ENCODE assay signal across 23 cellular contexts in genomic region chr11:121863126-121863525, GRCh38.
DNase-seq lines count a peak whose midpoint lies in the region; ATAC-seq and TF ChIP-seq lines count a peak whose summit lies in the region.
"Had no signal": no experiment of that assay in that cellular context is flagged by ENCODE, and none has a peak within 500 bp of the region (broad histone marks: within the 10 kb centered on the region; RNA-seq: fewer than 3 reads in every experiment).

No MANE protein-coding gene starts in this region.

- POLR2A ChIA-PET in HEK293T (lab: Yijun Ruan, JAX), result no interaction called here

- no peak overlapping the region for H3K27ac ChIP-seq in osteoblast (ENCODE audit: low read depth, low read length)
- H3K27ac ChIP-seq in upper lobe of right lung, result no peak overlapping the region
- H3K27ac ChIP-seq in dorsolateral prefrontal cortex, result no peak overlapping the region
- H3K27ac ChIP-seq: 22Rv1; A549; BLaER1 treated with 17β-estradiol and CSF1 and Interleukin-3, amounts not matched to agents 10 nM and 100 nM; C4-2B had no signal

- CTCF ChIA-PET in HEK293T (lab: Yijun Ruan, JAX), result no interaction called here

- H3K27me3 ChIP-seq in osteoblast (ENCODE audit: insufficient read depth, low read length), result no peaks in the 10 kb centered on the region
- H3K27me3 ChIP-seq in upper lobe of right lung, result no peaks in the 10 kb centered on the region
- no peaks in the 10 kb centered on the region for H3K27me3 ChIP-seq in dorsolateral prefrontal cortex
- H3K27me3 ChIP-seq: BLaER1 treated with 17β-estradiol and CSF1 and Interleukin-3, amounts not matched to agents 10 nM and 100 nM had no signal

- no peak for ATAC-seq in upper lobe of right lung
- ATAC-seq: A549; CD8-positive, alpha-beta T cell; GM12878 had no signal

- H3K4me1 ChIP-seq in osteoblast (ENCODE audit: insufficient read depth, low read length) (no peaks in the 10 kb centered on the region), upper lobe of right lung (no peaks in the 10 kb centered on the region)
- H3K4me1 ChIP-seq: A549; BLaER1 treated with 17β-estradiol and CSF1 and Interleukin-3, amounts not matched to agents 10 nM and 100 nM; Caco-2 had no signal

- peak; percentile 58 for DNase-seq in M059J (ENCODE audit: low read depth)
- DNase-seq in RPMI7951 (ENCODE audit: low read depth), result peak; percentile 45
- peak; percentile 35 for DNase-seq in fibroblast of peridontal ligament (ENCODE audit: extremely low read depth)
- no peak for DNase-seq in osteoblast (ENCODE audit: insufficient read length, low spot score, missing footprints)
- no peak for DNase-seq in NCI-H2196 (lab: John Stamatoyannopoulos, UW; ENCODE audit: unreplicated experiment)
- no peak for DNase-seq in upper lobe of right lung
- no peak for DNase-seq in HEK293T (ENCODE audit: extremely low spot score)
- no peak for DNase-seq in dorsolateral prefrontal cortex
- DNase-seq: AML-193; Caco-2; Calu3; CD4-positive, alpha-beta T cell; CD8-positive, alpha-beta T cell; DMS53; DMS79; DND-41; EL; GDM1 had no signal

- no peaks in the 10 kb centered on the region for H3K79me2 ChIP-seq in osteoblast (ENCODE audit: insufficient read depth, low read length)

- H3K36me3 ChIP-seq in osteoblast (ENCODE audit: insufficient read depth, low read length) (no peaks in the 10 kb centered on the region), upper lobe of right lung (no peaks in the 10 kb centered on the region)
- H3K36me3 ChIP-seq: BLaER1 treated with 17β-estradiol and CSF1 and Interleukin-3, amounts not matched to agents 10 nM and 100 nM had no signal

- peak overlapping the region; percentile 63 for H2AFZ ChIP-seq in osteoblast (ENCODE audit: low read length)

- H3K4me3 ChIP-seq in osteoblast (ENCODE audit: insufficient read depth, low read length), result no peak overlapping the region
- H3K4me3 ChIP-seq in upper lobe of right lung, result no peak overlapping the region
- no peak overlapping the region for H3K4me3 ChIP-seq in dorsolateral prefrontal cortex
- H3K4me3 ChIP-seq: A549; BLaER1 treated with 17β-estradiol and CSF1 and Interleukin-3, amounts not matched to agents 10 nM and 100 nM; GM12878 had no signal

- H3K9me3 ChIP-seq in osteoblast (ENCODE audit: low read depth, low read length) (no peaks in the 10 kb centered on the region), upper lobe of right lung (no peaks in the 10 kb centered on the region)
- H3K9me3 ChIP-seq: A549, Caco-2 had no signal

- no peaks in the 10 kb centered on the region for H4K20me1 ChIP-seq in osteoblast (ENCODE audit: insufficient read depth, low read length)
- H4K20me1 ChIP-seq: BLaER1 treated with 17β-estradiol and CSF1 and Interleukin-3, amounts not matched to agents 10 nM and 100 nM had no signal

- intact Hi-C loops in upper lobe of right lung (cut with DNase I), result no loop called here
- intact Hi-C loops in dorsolateral prefrontal cortex (cut with DNase I), result no loop called here

- TF ChIP-seq CTCF in osteoblast (IDR thresholded peaks at IDR 0.05; ENCODE audit: extremely low read depth, low read depth, low read length) (no peak), upper lobe of right lung (IDR thresholded peaks at IDR 0.05) (no peak), dorsolateral prefrontal cortex (IDR thresholded peaks at IDR 0.05 in 54 of 56, conservative IDR thresholded peaks at IDR 0.05 in 2 of 56; ENCODE audit: low read depth in 1 of 56, partially characterized antibody in 56 of 56) (no peak)

- no peak overlapping the region for H3K4me2 ChIP-seq in osteoblast (ENCODE audit: insufficient read depth, low read length)
- H3K4me2 ChIP-seq: A549; BLaER1 treated with 17β-estradiol and CSF1 and Interleukin-3, amounts not matched to agents 10 nM and 100 nM had no signal

TF ChIP-seq in HEK293T, 16 proteins besides CTCF, POLR2A, EP300 and RAD21:
- no peak for TF ChIP-seq ELF4 (IDR thresholded peaks at IDR 0.05)
- TF ChIP-seq LEF1 (IDR thresholded peaks at IDR 0.05; ENCODE audit: borderline replicate concordance), result no peak
- TF ChIP-seq L3MBTL2 (conservative IDR thresholded peaks at IDR 0.05), result no peak
- no peak for TF ChIP-seq NFRKB (IDR thresholded peaks at IDR 0.05)

Comparison
In these comparisons a context has a peak if more than half of its experiments do, and no peak if none do; other contexts are left out.
1. DNase-seq: peak in M059J (single experiment), RPMI7951 (single experiment) and fibroblast of peridontal ligament (single experiment); none in osteoblast (single experiment), NCI-H2196 (single experiment), upper lobe of right lung (single experiment), HEK293T (single experiment) and dorsolateral prefrontal cortex (0 of 10).